ENCODE assay signal across 26 cellular contexts in genomic region chr5:149315753-149316152, GRCh38. TPM values are rescaled to one million over a fixed set of nuclear protein-coding genes. Genes with fewer than 3 reads are reported as not detected.
DNase-seq lines count a peak whose midpoint lies in the region; ATAC-seq, FAIRE-seq and TF ChIP-seq lines count a peak whose summit lies in the region.
"Had no signal": no experiment of that assay in that cellular context is flagged by ENCODE, and none has a peak within 500 bp of the region (broad histone marks: within the 10 kb centered on the region; RNA-seq: fewer than 3 reads in every experiment).

No MANE protein-coding gene starts in this region.

- CTCF ChIA-PET in H1 (lab: Charles Lee; ENCODE audit: partially characterized antibody), result interaction anchor here (1.0 to 3.2 kb wide), 10 partner anchors 10 to 114 kb away, joined by 3 to 32 read pairs (median 8); no protein-coding TSS in a partner anchor

- H4K5ac ChIP-seq in H1 (ENCODE audit: insufficient read length, low read depth, low read length), result no peak overlapping the region

- no peak overlapping the region for H2BK15ac ChIP-seq in H1 (ENCODE audit: low read length)
- H2BK15ac ChIP-seq in neuronal stem cell (ENCODE audit: low read length), result no peak overlapping the region

- no peak overlapping the region for H2BK20ac ChIP-seq in H1 (ENCODE audit: low read length)

- H3K9me3 ChIP-seq in H1 (ENCODE audit: insufficient read depth in 2 of 2, low read depth in 1 of 2, low read length in 1 of 2), result no peaks in the 10 kb centered on the region
- H3K9me3 ChIP-seq in neuronal stem cell (replicated peaks in 1 of 2; ENCODE audit: control insufficient read depth in 2 of 2, insufficient read depth in 1 of 2, low read depth in 1 of 2, low read length in 2 of 2), result no peaks in the 10 kb centered on the region
- H3K9me3 ChIP-seq: BE2C, BLaER1 had no signal

- no peak overlapping the region for H3K18ac ChIP-seq in H1 (ENCODE audit: extremely low read depth, low read length)
- no peak overlapping the region for H3K18ac ChIP-seq in neuronal stem cell (ENCODE audit: low read length)

- H3K9ac ChIP-seq in H1 (replicated peaks in 1 of 4; ENCODE audit: extremely low read depth in 1 of 4, low read depth in 3 of 4, low read length in 3 of 4), result no peak overlapping the region
- H3K9ac ChIP-seq in neuronal stem cell (ENCODE audit: low read depth, low read length, poor library complexity), result peak overlapping the region; percentile 54
- H3K9ac ChIP-seq: BLaER1 had no signal

- POLR2A ChIA-PET in H1 (lab: Charles Lee; ENCODE audit: partially characterized antibody), result no interaction called here

- no peak for DNase-seq in H1 (ENCODE audit: low read depth in 1 of 2, low spot score in 2 of 2)
- no peak for DNase-seq in neuronal stem cell (ENCODE audit: low spot score)
- DNase-seq in SIG-M5 (lab: John Stamatoyannopoulos, UW), result no peak
- DNase-seq: 8988T; ACHN; BE2C; C1 segment of cervical spinal cord; CD4-positive, alpha-beta memory T cell; CD4-positive, CD25-positive, alpha-beta regulatory T cell; CD8-positive, alpha-beta memory T cell; COR-L47; DMS 273 treated with DMSO at 0.1 percent for 48 hours; DMS153; DMS53; DMS79; DND-41; EL; GDM1 had no signal

- no peaks in the 10 kb centered on the region for H3K79me2 ChIP-seq in H1 (ENCODE audit: control insufficient read depth in 1 of 2, insufficient read depth in 2 of 2, low read length in 2 of 2)

- H4K20me1 ChIP-seq in H1 (replicated peaks in 1 of 2; ENCODE audit: control insufficient read depth in 1 of 2, insufficient read depth in 2 of 2, low read length in 2 of 2), result no peaks in the 10 kb centered on the region
- H4K20me1 ChIP-seq: BLaER1 had no signal

- no peak for TF ChIP-seq POLR2A in H1 (IDR thresholded peaks at IDR 0.05; ENCODE audit: control extremely low read depth in 1 of 2, low read depth in 2 of 2, low read length in 2 of 2)

- peak overlapping the region; percentile 9; the same call in 1 of the 2 replicates for H4K8ac ChIP-seq in H1 (ENCODE audit: extremely low read depth, insufficient read depth, low read length)
- H4K8ac ChIP-seq in neuronal stem cell (ENCODE audit: low read depth, low read length), result no peak overlapping the region

- H2BK120ac ChIP-seq in H1 (replicated peaks; ENCODE audit: low read depth, low read length), result no peak overlapping the region
- peak overlapping the region; percentile 35 for H2BK120ac ChIP-seq in neuronal stem cell (ENCODE audit: low read depth, low read length)

- H3K23ac ChIP-seq in H1 (ENCODE audit: insufficient read length), result no peak overlapping the region
- no peak overlapping the region for H3K23ac ChIP-seq in neuronal stem cell (ENCODE audit: low read depth, low read length, poor library complexity)

- WGBS in H1 (ENCODE audit: extremely low coverage in 1 of 2, insufficient coverage in 1 of 2, insufficient read length in 1 of 2, insufficient replicate concordance in 2 of 2, low coverage in 1 of 2, low lambda C conversion rate in 2 of 2, missing lambda C conversion rate in 1 of 2), 2 experiments, result 98% methylated on average over 6 of the region's 6 CpGs; no CpG with 5 or more reads in 1 of the 2 experiments
- no CpG with 5 or more reads among the region's 6 CpGs for WGBS in neuronal stem cell (ENCODE audit: extremely low coverage in 2 of 2, insufficient read length in 2 of 2, insufficient replicate concordance in 1 of 2), 2 donors

- H2AFZ ChIP-seq in H1 (ENCODE audit: low read length) (no peak overlapping the region), neuronal stem cell (ENCODE audit: low read length) (no peak overlapping the region)

- H3K4me1 ChIP-seq in H1 (replicated peaks in 1 of 4; ENCODE audit: control insufficient read depth in 3 of 4, insufficient read depth in 4 of 4, low read length in 3 of 4) (peaks cover 0 to 6% (median 3%) of the 10 kb centered on the region in 4 experiments; a peak in 4 of 7 replicates), neuronal stem cell (ENCODE audit: control insufficient read depth in 2 of 2, insufficient read depth in 1 of 2, low read depth in 1 of 2, low read length in 2 of 2) (peaks cover 0 to 5% of the 10 kb centered on the region in 2 donors)

- H3K14ac ChIP-seq in H1 (ENCODE audit: insufficient read length) (no peak overlapping the region), neuronal stem cell (ENCODE audit: low read length) (no peak overlapping the region)

- H3K4me2 ChIP-seq in H1 (ENCODE audit: insufficient read depth in 1 of 2, low read depth in 2 of 2, low read length in 2 of 2) (no peak overlapping the region), neuronal stem cell (ENCODE audit: insufficient read depth, low read length, poor library complexity, severe bottlenecking) (no peak overlapping the region)
- H3K4me2 ChIP-seq: BLaER1 had no signal

- no peak for TF ChIP-seq CTCF in H1 (IDR thresholded peaks at IDR 0.05; ENCODE audit: control extremely low read depth in 1 of 3, insufficient read depth in 1 of 3, low read depth in 1 of 3, low read length in 3 of 3)

- H2BK12ac ChIP-seq in H1 (ENCODE audit: low read depth, low read length) (no peak overlapping the region), neuronal stem cell (ENCODE audit: low read length) (no peak overlapping the region)

- no peaks in the 10 kb centered on the region for H3K27me3 ChIP-seq in H1 (replicated peaks in 1 of 4; ENCODE audit: control insufficient read depth in 3 of 4, extremely low read depth in 1 of 4, insufficient read depth in 3 of 4, low read length in 3 of 4)
- peaks cover 0 to 14% (median 0%) of the 10 kb centered on the region in 3 experiments for H3K27me3 ChIP-seq in neuronal stem cell (ENCODE audit: control insufficient read depth in 3 of 3, insufficient read depth in 3 of 3, low read depth in 1 of 3, low read length in 3 of 3)
- H3K27me3 ChIP-seq: BE2C, BLaER1 had no signal

- H3K4me3 ChIP-seq in H1 (ENCODE audit: extremely low read depth in 1 of 4, insufficient read depth in 2 of 4, low read depth in 3 of 4, low read length in 4 of 4) (no peak overlapping the region), neuronal stem cell (ENCODE audit: low read length in 2 of 2) (no peak overlapping the region)
- H3K4me3 ChIP-seq: BLaER1, GM12878 had no signal

- TF ChIP-seq EP300 in H1 (IDR thresholded peaks at IDR 0.05; ENCODE audit: borderline replicate concordance in 1 of 2, low read depth in 2 of 2, low read length in 2 of 2), result no peak

- H2AK5ac ChIP-seq in H1 (ENCODE audit: low read depth, low read length) (no peak overlapping the region), neuronal stem cell (ENCODE audit: low read depth, low read length) (peak overlapping the region; percentile 43)

- H3K4ac ChIP-seq in H1 (replicated peaks; ENCODE audit: insufficient read length, low read depth, low read length) (no peak overlapping the region), neuronal stem cell (ENCODE audit: low read length) (no peak overlapping the region)

- ATAC-seq in HG02852 (IDR thresholded peaks at IDR 0.05; ENCODE audit: unreplicated experiment) (no peak), HG02642 (IDR thresholded peaks at IDR 0.05; ENCODE audit: poor library complexity, unreplicated experiment) (no peak)
- ATAC-seq: GM12878 had no signal

- no peak for FAIRE-seq in H1 (lab: Jason Lieb, UNC)
- FAIRE-seq: A204.1, GM12878, GM12892, GM18507 had no signal

- no peaks in the 10 kb centered on the region for H3K23me2 ChIP-seq in H1 (ENCODE audit: low read depth, low read length)

- H3K27ac ChIP-seq in H1 (ENCODE audit: low read depth, low read length) (no peak overlapping the region), neuronal stem cell (replicated peaks; ENCODE audit: low read length) (no peak overlapping the region)
- H3K27ac ChIP-seq: BLaER1 had no signal

- no peaks in the 10 kb centered on the region for H3K36me3 ChIP-seq in H1 (ENCODE audit: control insufficient read depth in 2 of 4, insufficient read depth in 4 of 4, low read length in 3 of 4)
- no peaks in the 10 kb centered on the region for H3K36me3 ChIP-seq in neuronal stem cell (replicated peaks in 1 of 2; ENCODE audit: control insufficient read depth in 2 of 2, insufficient read depth in 2 of 2, low read length in 2 of 2)
- H3K36me3 ChIP-seq: BE2C, BLaER1 had no signal

- TF ChIP-seq RAD21 in H1 (IDR thresholded peaks at IDR 0.05 in 1 of 2, conservative IDR thresholded peaks at IDR 0.05 in 1 of 2; ENCODE audit: low read depth in 2 of 2, low read length in 2 of 2), result no peak

- H3K56ac ChIP-seq in H1 (replicated peaks; ENCODE audit: insufficient read length, low read depth, low read length), result no peak overlapping the region

- H2BK5ac ChIP-seq in H1 (ENCODE audit: low read depth, low read length) (no peak overlapping the region), neuronal stem cell (ENCODE audit: low read length) (peak overlapping the region; percentile 48)

- H3K79me1 ChIP-seq in H1 (ENCODE audit: low read depth, low read length) (no peaks in the 10 kb centered on the region), neuronal stem cell (ENCODE audit: low read depth, low read length) (no peaks in the 10 kb centered on the region)

- H4K91ac ChIP-seq in H1 (replicated peaks; ENCODE audit: insufficient read length, low read length) (no peak overlapping the region), neuronal stem cell (ENCODE audit: low read depth, low read length, poor library complexity) (no peak overlapping the region)

RNA-seq across cellular contexts. Expression of gene GRPEL2, which starts 29.5 kb away (rescaled TPM):
- 48.9 and 52.2 TPM in 2 replicates for total RNA-seq in H1 (2021; fragmentation: NEBNext Ultra II Directional; extraction: Animal tissue kit (Norgen Biotek cat#: 25700))
- 7.4 and 11.2 TPM in 2 replicates for polyA plus RNA-seq in H1 (2011; rRNA removed)
- 17.1 TPM for polyA plus RNA-seq in H1 (2011; cell fraction: cytosol; rRNA removed)
- 12.6 TPM for polyA plus RNA-seq in H1 (2011; cell fraction: nucleus; rRNA removed)
- 13.5 to 18.1 TPM (median 15.5 TPM) in 4 replicates for polyA plus RNA-seq in H1 (2012, experiment 1 of 2)
- 1.7 TPM for polyA plus RNA-seq in H1 (2012, experiment 2 of 2)
- polyA plus RNA-seq in H1 (2013, experiment 1 of 2), result 19.6 TPM
- 19.1 TPM for polyA plus RNA-seq in H1 (2013, experiment 2 of 2)
- 38.9 and 44.5 TPM in 2 replicates for polyA minus RNA-seq in H1 (2011; rRNA and poly(A)+ RNA removed)
- 52.5 TPM for polyA minus RNA-seq in H1 (2011; cell fraction: cytosol; rRNA and poly(A)+ RNA removed)
- polyA minus RNA-seq in H1 (2011; cell fraction: nucleus; rRNA and poly(A)+ RNA removed), result 48.6 TPM
- 11.4 TPM for polyA plus RNA-seq in neuronal stem cell (2013, experiment 1 of 2)
- polyA plus RNA-seq in neuronal stem cell (2013, experiment 2 of 2), result 11.3 TPM

RNA-seq across cellular contexts. Expression of gene PCYOX1L, which starts 42.1 kb away (rescaled TPM):
- total RNA-seq in H1 (2021; fragmentation: NEBNext Ultra II Directional; extraction: Animal tissue kit (Norgen Biotek cat#: 25700)), result 6.8 and 7.9 TPM in 2 replicates
- 17.2 and 19.0 TPM in 2 replicates for polyA plus RNA-seq in H1 (2011; rRNA removed)
- 14.6 TPM for polyA plus RNA-seq in H1 (2011; cell fraction: cytosol; rRNA removed)
- polyA plus RNA-seq in H1 (2011; cell fraction: nucleus; rRNA removed), result 26.8 TPM
- 8.6 to 13.2 TPM (median 10.8 TPM) in 4 replicates for polyA plus RNA-seq in H1 (2012, experiment 1 of 2)
- 5.0 TPM for polyA plus RNA-seq in H1 (2012, experiment 2 of 2)
- polyA plus RNA-seq in H1 (2013, experiment 1 of 2), result 15.8 TPM
- polyA plus RNA-seq in H1 (2013, experiment 2 of 2), result 16.5 TPM
- 13.5 and 14.2 TPM in 2 replicates for polyA minus RNA-seq in H1 (2011; rRNA and poly(A)+ RNA removed)
- polyA minus RNA-seq in H1 (2011; cell fraction: cytosol; rRNA and poly(A)+ RNA removed), result 6.1 TPM
- 10.8 TPM for polyA minus RNA-seq in H1 (2011; cell fraction: nucleus; rRNA and poly(A)+ RNA removed)
- 16.0 TPM for polyA plus RNA-seq in neuronal stem cell (2013, experiment 1 of 2)
- polyA plus RNA-seq in neuronal stem cell (2013, experiment 2 of 2), result 16.3 TPM

RNA-seq across cellular contexts. Expression of gene AFAP1L1, which starts 44.1 kb away (rescaled TPM):
- total RNA-seq in H1 (2021; fragmentation: NEBNext Ultra II Directional; extraction: Animal tissue kit (Norgen Biotek cat#: 25700)), result 4.2 and 4.7 TPM in 2 replicates
- 0.79 and 1.5 TPM in 2 replicates for polyA plus RNA-seq in H1 (2011; rRNA removed)
- 1.5 TPM for polyA plus RNA-seq in H1 (2011; cell fraction: cytosol; rRNA removed)
- 2.6 TPM for polyA plus RNA-seq in H1 (2011; cell fraction: nucleus; rRNA removed)
- 2.5 to 3.5 TPM (median 2.7 TPM) in 4 replicates for polyA plus RNA-seq in H1 (2012, experiment 1 of 2)
- 1.5 TPM for polyA plus RNA-seq in H1 (2012, experiment 2 of 2)
- polyA plus RNA-seq in H1 (2013, experiment 1 of 2), result 4.3 TPM
- 4.4 TPM for polyA plus RNA-seq in H1 (2013, experiment 2 of 2)
- polyA minus RNA-seq in H1 (2011; rRNA and poly(A)+ RNA removed), result 1.6 and 1.9 TPM in 2 replicates
- polyA minus RNA-seq in H1 (2011; cell fraction: cytosol; rRNA and poly(A)+ RNA removed), result 3.7 TPM
- polyA minus RNA-seq in H1 (2011; cell fraction: nucleus; rRNA and poly(A)+ RNA removed), result 1.4 TPM
- 0.29 TPM for polyA plus RNA-seq in neuronal stem cell (2013, experiment 1 of 2)
- 0.19 TPM for polyA plus RNA-seq in neuronal stem cell (2013, experiment 2 of 2)
- total RNA-seq: CD4-positive, alpha-beta memory T cell; CD4-positive, CD25-positive, alpha-beta regulatory T cell; GM12878 had no signal
- polyA plus RNA-seq: CD14-positive monocyte; CD4-positive, alpha-beta memory T cell; CD8-positive, alpha-beta memory T cell had no signal
